Comparison of ENCODE assay signal across 1 cellular context in the genomic region with DNA sequence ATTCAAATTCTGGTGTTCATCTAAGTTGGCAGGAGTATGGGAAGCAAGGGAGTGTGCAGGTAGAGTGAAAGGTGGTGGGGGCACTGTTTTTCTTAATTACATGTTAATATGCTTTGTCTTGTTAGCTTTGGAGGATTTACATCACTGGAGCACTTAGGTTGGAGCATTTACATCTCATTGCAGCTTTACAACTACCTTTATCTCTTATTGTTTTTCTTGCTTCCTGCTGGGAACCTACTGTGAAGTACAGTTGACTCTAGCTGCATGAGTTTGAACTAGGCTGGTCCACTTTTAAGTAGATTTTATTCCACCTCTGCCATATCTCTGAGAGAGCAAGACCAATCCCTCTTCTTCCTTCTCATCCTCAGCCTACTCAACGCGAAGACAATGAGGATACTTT.
TF ChIP-seq lines count a peak whose summit lies in the region.

No MANE protein-coding gene starts in this region.

TF ChIP-seq in H1, 55 proteins besides CTCF, POLR2A, EP300 and RAD21 (continued from another document):
- TF ChIP-seq, protein P1, sequence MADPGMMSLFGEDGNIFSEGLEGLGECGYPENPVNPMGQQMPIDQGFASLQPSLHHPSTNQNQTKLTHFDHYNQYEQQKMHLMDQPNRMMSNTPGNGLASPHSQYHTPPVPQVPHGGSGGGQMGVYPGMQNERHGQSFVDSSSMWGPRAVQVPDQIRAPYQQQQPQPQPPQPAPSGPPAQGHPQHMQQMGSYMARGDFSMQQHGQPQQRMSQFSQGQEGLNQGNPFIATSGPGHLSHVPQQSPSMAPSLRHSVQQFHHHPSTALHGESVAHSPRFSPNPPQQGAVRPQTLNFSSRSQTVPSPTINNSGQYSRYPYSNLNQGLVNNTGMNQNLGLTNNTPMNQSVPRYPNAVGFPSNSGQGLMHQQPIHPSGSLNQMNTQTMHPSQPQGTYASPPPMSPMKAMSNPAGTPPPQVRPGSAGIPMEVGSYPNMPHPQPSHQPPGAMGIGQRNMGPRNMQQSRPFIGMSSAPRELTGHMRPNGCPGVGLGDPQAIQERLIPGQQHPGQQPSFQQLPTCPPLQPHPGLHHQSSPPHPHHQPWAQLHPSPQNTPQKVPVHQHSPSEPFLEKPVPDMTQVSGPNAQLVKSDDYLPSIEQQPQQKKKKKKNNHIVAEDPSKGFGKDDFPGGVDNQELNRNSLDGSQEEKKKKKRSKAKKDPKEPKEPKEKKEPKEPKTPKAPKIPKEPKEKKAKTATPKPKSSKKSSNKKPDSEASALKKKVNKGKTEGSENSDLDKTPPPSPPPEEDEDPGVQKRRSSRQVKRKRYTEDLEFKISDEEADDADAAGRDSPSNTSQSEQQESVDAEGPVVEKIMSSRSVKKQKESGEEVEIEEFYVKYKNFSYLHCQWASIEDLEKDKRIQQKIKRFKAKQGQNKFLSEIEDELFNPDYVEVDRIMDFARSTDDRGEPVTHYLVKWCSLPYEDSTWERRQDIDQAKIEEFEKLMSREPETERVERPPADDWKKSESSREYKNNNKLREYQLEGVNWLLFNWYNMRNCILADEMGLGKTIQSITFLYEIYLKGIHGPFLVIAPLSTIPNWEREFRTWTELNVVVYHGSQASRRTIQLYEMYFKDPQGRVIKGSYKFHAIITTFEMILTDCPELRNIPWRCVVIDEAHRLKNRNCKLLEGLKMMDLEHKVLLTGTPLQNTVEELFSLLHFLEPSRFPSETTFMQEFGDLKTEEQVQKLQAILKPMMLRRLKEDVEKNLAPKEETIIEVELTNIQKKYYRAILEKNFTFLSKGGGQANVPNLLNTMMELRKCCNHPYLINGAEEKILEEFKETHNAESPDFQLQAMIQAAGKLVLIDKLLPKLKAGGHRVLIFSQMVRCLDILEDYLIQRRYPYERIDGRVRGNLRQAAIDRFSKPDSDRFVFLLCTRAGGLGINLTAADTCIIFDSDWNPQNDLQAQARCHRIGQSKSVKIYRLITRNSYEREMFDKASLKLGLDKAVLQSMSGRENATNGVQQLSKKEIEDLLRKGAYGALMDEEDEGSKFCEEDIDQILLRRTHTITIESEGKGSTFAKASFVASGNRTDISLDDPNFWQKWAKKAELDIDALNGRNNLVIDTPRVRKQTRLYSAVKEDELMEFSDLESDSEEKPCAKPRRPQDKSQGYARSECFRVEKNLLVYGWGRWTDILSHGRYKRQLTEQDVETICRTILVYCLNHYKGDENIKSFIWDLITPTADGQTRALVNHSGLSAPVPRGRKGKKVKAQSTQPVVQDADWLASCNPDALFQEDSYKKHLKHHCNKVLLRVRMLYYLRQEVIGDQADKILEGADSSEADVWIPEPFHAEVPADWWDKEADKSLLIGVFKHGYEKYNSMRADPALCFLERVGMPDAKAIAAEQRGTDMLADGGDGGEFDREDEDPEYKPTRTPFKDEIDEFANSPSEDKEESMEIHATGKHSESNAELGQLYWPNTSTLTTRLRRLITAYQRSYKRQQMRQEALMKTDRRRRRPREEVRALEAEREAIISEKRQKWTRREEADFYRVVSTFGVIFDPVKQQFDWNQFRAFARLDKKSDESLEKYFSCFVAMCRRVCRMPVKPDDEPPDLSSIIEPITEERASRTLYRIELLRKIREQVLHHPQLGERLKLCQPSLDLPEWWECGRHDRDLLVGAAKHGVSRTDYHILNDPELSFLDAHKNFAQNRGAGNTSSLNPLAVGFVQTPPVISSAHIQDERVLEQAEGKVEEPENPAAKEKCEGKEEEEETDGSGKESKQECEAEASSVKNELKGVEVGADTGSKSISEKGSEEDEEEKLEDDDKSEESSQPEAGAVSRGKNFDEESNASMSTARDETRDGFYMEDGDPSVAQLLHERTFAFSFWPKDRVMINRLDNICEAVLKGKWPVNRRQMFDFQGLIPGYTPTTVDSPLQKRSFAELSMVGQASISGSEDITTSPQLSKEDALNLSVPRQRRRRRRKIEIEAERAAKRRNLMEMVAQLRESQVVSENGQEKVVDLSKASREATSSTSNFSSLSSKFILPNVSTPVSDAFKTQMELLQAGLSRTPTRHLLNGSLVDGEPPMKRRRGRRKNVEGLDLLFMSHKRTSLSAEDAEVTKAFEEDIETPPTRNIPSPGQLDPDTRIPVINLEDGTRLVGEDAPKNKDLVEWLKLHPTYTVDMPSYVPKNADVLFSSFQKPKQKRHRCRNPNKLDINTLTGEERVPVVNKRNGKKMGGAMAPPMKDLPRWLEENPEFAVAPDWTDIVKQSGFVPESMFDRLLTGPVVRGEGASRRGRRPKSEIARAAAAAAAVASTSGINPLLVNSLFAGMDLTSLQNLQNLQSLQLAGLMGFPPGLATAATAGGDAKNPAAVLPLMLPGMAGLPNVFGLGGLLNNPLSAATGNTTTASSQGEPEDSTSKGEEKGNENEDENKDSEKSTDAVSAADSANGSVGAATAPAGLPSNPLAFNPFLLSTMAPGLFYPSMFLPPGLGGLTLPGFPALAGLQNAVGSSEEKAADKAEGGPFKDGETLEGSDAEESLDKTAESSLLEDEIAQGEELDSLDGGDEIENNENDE (IDR thresholded peaks at IDR 0.05; ENCODE audit: insufficient replicate concordance, low read length): peak; percentile 67
- no peak for TF ChIP-seq YY1 (IDR thresholded peaks at IDR 0.05; ENCODE audit: low read depth, low read length)
